Comparison of ENCODE assay signal across 9 cellular contexts in the genomic region with DNA sequence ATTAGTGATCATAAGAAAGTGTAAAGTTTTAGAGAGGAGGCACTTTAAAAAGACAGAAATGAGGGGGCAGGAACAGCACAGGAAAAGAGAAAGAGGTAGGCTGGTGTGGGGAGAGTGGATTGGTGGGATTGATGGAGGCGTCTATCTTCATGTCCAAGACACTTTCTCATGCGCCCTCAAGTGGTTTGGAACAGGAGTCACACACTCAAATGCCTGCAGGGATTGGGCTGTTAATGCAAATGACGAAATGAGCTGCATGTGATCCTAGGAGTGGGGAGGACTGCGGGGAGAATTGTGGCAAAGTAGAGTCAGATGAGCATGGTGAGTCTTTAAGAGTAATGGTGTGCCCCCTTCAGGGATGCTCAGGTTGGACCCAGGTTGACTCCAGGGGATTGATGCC.
DNase-seq lines count a peak whose midpoint lies in the region; ATAC-seq and TF ChIP-seq lines count a peak whose summit lies in the region.
"Had no signal": no experiment of that assay in that cellular context is flagged by ENCODE, and none has a peak within 500 bp of the region (broad histone marks: within the 10 kb centered on the region; RNA-seq: fewer than 3 reads in every experiment).

No MANE protein-coding gene starts in this region.

- peak; percentile 22 for TF ChIP-seq CTCF in WI38 (IDR thresholded peaks at IDR 0.05; ENCODE audit: low read depth, low read length)

- DNase-seq in ELF-1 (ENCODE audit: low read depth, low spot score), result peak; percentile 82
- DNase-seq in left kidney (ENCODE audit: low read depth, low spot score), result peak; percentile 67
- DNase-seq in NCI-H128 (lab: John Stamatoyannopoulos, UW; ENCODE audit: unreplicated experiment), result no peak

- ATAC-seq in HG03342 (IDR thresholded peaks at IDR 0.05; ENCODE audit: unreplicated experiment) (peak; percentile 84), GM18502 (IDR thresholded peaks at IDR 0.05; ENCODE audit: poor library complexity, unreplicated experiment) (no peak), HG02623 (IDR thresholded peaks at IDR 0.05; ENCODE audit: unreplicated experiment) (no peak), GM18907 (IDR thresholded peaks at IDR 0.05; ENCODE audit: unreplicated experiment) (no peak)

- no peak overlapping the region for H3K4me3 ChIP-seq in WI38 (ENCODE audit: low read depth, low read length)
- H3K4me3 ChIP-seq: tibial nerve had no signal
